In genomic region chr11:112417339-112417738, GRCh38 we compare ENCODE assay signal across 19 cellular contexts.
DNase-seq lines count a peak whose midpoint lies in the region; ATAC-seq and TF ChIP-seq lines count a peak whose summit lies in the region.
"Had no signal": no experiment of that assay in that cellular context is flagged by ENCODE, and none has a peak within 500 bp of the region (broad histone marks: within the 10 kb centered on the region; RNA-seq: fewer than 3 reads in every experiment).

No MANE protein-coding gene starts in this region.

- H3K36me3 Mint-ChIP-seq in activated CD4-positive, alpha-beta T cell treated with anti-CD3 and anti-CD28 coated beads for 36 hours (ENCODE audit: low read depth): peaks cover 1% of the 10 kb centered on the region
- H3K36me3 Mint-ChIP-seq in T-helper 17 cell (ENCODE audit: low read depth): peaks cover 2% of the 10 kb centered on the region
- no peaks in the 10 kb centered on the region for H3K36me3 Mint-ChIP-seq in mesothelial cell of epicardium
- H3K36me3 Mint-ChIP-seq: CD4-positive, CD25-positive, alpha-beta regulatory T cell had no signal

- H3K9me3 ChIP-seq in DND-41 (ENCODE audit: insufficient read depth, low read length, severe bottlenecking) (no peaks in the 10 kb centered on the region), T-helper 17 cell (ENCODE audit: control insufficient read depth, low read length, poor library complexity, severe bottlenecking) (peaks cover 9% of the 10 kb centered on the region)

- H3K4me3 Mint-ChIP-seq in activated CD4-positive, alpha-beta T cell treated with anti-CD3 and anti-CD28 coated beads for 36 hours: no peak overlapping the region
- H3K4me3 Mint-ChIP-seq in T-helper 17 cell (no peak overlapping the region), mesothelial cell of epicardium (no peak overlapping the region)
- H3K4me3 Mint-ChIP-seq: B cell; CD4-positive, CD25-positive, alpha-beta regulatory T cell; GM23338; H9 had no signal

- H3K27me3 ChIP-seq in DND-41 (ENCODE audit: insufficient read depth, low read length, poor library complexity): no peaks in the 10 kb centered on the region
- H3K27me3 ChIP-seq: BLaER1 had no signal

- H3K4me1 Mint-ChIP-seq in activated CD4-positive, alpha-beta T cell treated with anti-CD3 and anti-CD28 coated beads for 36 hours: peaks cover 12% of the 10 kb centered on the region
- H3K4me1 Mint-ChIP-seq in T-helper 17 cell (peaks cover 9% of the 10 kb centered on the region), mesothelial cell of epicardium (peaks cover 7% of the 10 kb centered on the region)
- H3K4me1 Mint-ChIP-seq: B cell had no signal

- H3K4me1 ChIP-seq in DND-41 (ENCODE audit: insufficient read depth, low read length): no peaks in the 10 kb centered on the region
- H3K4me1 ChIP-seq: BLaER1 had no signal

- H3K9ac ChIP-seq in DND-41 (ENCODE audit: low read depth, low read length): no peak overlapping the region
- H3K9ac ChIP-seq: BLaER1 had no signal

- intact Hi-C loops in activated CD4-positive, alpha-beta T cell treated with anti-CD3 and anti-CD28 coated beads for 36 hours (cut with DNase I, micrococcal nuclease): no loop called here

- H2AFZ ChIP-seq in DND-41 (ENCODE audit: low read depth, low read length): no peak overlapping the region
- H2AFZ ChIP-seq: GM23338 had no signal

- TF ChIP-seq CTCF in DND-41 (IDR thresholded peaks at IDR 0.05; ENCODE audit: borderline replicate concordance, extremely low read depth, low read length, poor library complexity, severe bottlenecking) (no peak), mesothelial cell of epicardium (IDR thresholded peaks at IDR 0.05; ENCODE audit: unreplicated experiment) (no peak)

- H3K36me3 ChIP-seq in DND-41 (ENCODE audit: insufficient read depth, low read length): no peaks in the 10 kb centered on the region
- H3K36me3 ChIP-seq: BLaER1 had no signal

- no peaks in the 10 kb centered on the region for H3K27me3 Mint-ChIP-seq in activated CD4-positive, alpha-beta T cell treated with anti-CD3 and anti-CD28 coated beads for 36 hours
- H3K27me3 Mint-ChIP-seq in T-helper 17 cell (peaks cover 9% of the 10 kb centered on the region), mesothelial cell of epicardium (ENCODE audit: low read depth) (peaks cover 59% of the 10 kb centered on the region)

- H3K4me2 ChIP-seq in DND-41 (ENCODE audit: insufficient read depth, low read length): no peak overlapping the region
- H3K4me2 ChIP-seq: BLaER1, GM23338 had no signal

- ATAC-seq in activated CD4-positive, alpha-beta T cell treated with anti-CD3 and anti-CD28 coated beads for 36 hours: peak; percentile 44
- ATAC-seq in DND-41 (ENCODE audit: insufficient read depth, low read depth) (peak; percentile 60), T-helper 17 cell (no peak), GM18520 (IDR thresholded peaks at IDR 0.05; ENCODE audit: unreplicated experiment) (no peak)
- ATAC-seq: GM23338, HCT116 had no signal

- H3K9me3 Mint-ChIP-seq in activated CD4-positive, alpha-beta T cell treated with anti-CD3 and anti-CD28 coated beads for 36 hours (ENCODE audit: low read depth): peaks cover 6% of the 10 kb centered on the region
- peaks cover 27% of the 10 kb centered on the region for H3K9me3 Mint-ChIP-seq in mesothelial cell of epicardium

- CTCF ChIA-PET in activated CD4-positive, alpha-beta T cell treated with anti-CD3 and anti-CD28 coated beads for 36 hours (lab: Charles Lee): interaction anchor here (1.2 kb wide), 1 partner anchor 138 kb away, joined by 4 read pairs; no protein-coding TSS in a partner anchor

- H4K20me1 ChIP-seq in DND-41 (ENCODE audit: insufficient read depth, low read length): no peaks in the 10 kb centered on the region
- H4K20me1 ChIP-seq: BLaER1 had no signal

- no peak for DNase-seq in activated CD4-positive, alpha-beta T cell treated with anti-CD3 and anti-CD28 coated beads for 36 hours
- no peak for DNase-seq in activated CD4-positive, alpha-beta T cell treated with anti-CD3 and anti-CD28 coated beads, Interleukin-2, amount 50 U/mL, for 48 hours
- DNase-seq in DND-41 (no peak), T-helper 17 cell (no peak), mesothelial cell of epicardium (ENCODE audit: low spot score in 2 of 2, unreplicated experiment in 2 of 2) (no peak), pons (ENCODE audit: low spot score) (no peak)
- DNase-seq: Calu3; CD4-positive, CD25-positive, alpha-beta regulatory T cell; COR-L47; DMS53; DMS79 treated with DMSO at 0.1 percent for 48 hours; H9 had no signal

- H3K27ac Mint-ChIP-seq in activated CD4-positive, alpha-beta T cell treated with anti-CD3 and anti-CD28 coated beads for 36 hours: no peak overlapping the region
- H3K27ac Mint-ChIP-seq in T-helper 17 cell (peak overlapping the region; percentile 56), mesothelial cell of epicardium (no peak overlapping the region)
- H3K27ac Mint-ChIP-seq: B cell; CD4-positive, CD25-positive, alpha-beta regulatory T cell; GM23338; H9 had no signal

- no peak overlapping the region for H3K27ac ChIP-seq in DND-41 (ENCODE audit: low read length)
- H3K27ac ChIP-seq: 22Rv1, BLaER1, C4-2B had no signal

- POLR2A ChIA-PET in activated CD4-positive, alpha-beta T cell treated with anti-CD3 and anti-CD28 coated beads for 36 hours (lab: Charles Lee): no interaction called here

- no peaks in the 10 kb centered on the region for H3K79me2 ChIP-seq in DND-41 (ENCODE audit: insufficient read depth, low read length)

- no peak overlapping the region for H3K4me3 ChIP-seq in DND-41 (ENCODE audit: low read depth in 1 of 2, low read length in 2 of 2)
- H3K4me3 ChIP-seq: BLaER1, GM23338 had no signal

Comparison
In these comparisons a context has a peak if more than half of its experiments do, and no peak if none do; other contexts are left out.
1. ATAC-seq: peak in activated CD4-positive, alpha-beta T cell treated with anti-CD3 and anti-CD28 coated beads for 36 hours (single experiment) and DND-41 (single experiment); none in T-helper 17 cell (single experiment) and GM18520 (single experiment).